ENCODE assay signal across 1 cellular context in the genomic region with DNA sequence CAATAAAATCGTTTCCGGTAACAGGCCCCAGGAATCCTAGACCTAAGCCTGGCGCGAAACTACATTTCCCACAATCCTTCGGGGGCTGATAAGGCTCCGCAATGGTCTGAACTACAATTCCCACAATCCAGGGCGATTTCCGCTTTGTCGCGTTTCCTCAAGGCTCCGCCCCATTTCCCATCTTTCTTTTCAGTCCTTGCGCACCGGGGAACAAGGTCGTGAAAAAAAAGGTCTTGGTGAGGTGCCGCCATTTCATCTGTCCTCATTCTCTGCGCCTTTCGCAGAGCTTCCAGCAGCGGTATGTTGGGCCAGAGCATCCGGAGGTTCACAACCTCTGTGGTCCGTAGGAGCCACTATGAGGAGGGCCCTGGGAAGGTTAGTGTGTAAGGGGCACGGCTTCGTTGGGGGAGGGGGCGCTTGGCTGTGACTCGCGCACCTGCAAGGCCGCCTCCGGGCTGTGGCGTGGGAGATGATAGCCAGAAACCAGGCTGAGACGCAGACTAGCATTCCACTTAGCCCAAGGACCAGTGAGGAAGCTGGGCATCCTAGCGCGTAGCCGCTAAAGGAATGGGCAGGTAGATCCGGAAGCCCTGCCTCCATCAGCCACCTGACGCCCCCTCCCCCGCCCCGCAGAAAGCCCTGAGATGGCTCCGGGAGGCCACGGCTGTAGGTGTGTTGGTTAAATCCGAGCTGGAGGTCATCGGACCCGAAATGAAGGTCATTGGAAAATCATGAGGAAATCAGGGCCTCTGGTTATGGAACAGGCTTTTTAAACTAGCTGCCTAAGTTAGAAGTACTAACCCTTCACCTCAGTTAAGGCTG.
TF ChIP-seq lines count a peak whose summit lies in the region.

A gene with protein sequence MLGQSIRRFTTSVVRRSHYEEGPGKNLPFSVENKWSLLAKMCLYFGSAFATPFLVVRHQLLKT (plus strand): TSS at position 186 of the 822 bp plus-strand sequence. CDS start 115 bp downstream, at position 301.

TF ChIP-seq in K562, 482 proteins besides CTCF, POLR2A, EP300 and RAD21 (continued from another document and continues in another):
- TF ChIP-seq, protein P1, sequence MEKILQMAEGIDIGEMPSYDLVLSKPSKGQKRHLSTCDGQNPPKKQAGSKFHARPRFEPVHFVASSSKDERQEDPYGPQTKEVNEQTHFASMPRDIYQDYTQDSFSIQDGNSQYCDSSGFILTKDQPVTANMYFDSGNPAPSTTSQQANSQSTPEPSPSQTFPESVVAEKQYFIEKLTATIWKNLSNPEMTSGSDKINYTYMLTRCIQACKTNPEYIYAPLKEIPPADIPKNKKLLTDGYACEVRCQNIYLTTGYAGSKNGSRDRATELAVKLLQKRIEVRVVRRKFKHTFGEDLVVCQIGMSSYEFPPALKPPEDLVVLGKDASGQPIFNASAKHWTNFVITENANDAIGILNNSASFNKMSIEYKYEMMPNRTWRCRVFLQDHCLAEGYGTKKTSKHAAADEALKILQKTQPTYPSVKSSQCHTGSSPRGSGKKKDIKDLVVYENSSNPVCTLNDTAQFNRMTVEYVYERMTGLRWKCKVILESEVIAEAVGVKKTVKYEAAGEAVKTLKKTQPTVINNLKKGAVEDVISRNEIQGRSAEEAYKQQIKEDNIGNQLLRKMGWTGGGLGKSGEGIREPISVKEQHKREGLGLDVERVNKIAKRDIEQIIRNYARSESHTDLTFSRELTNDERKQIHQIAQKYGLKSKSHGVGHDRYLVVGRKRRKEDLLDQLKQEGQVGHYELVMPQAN (IDR thresholded peaks at IDR 0.05; ENCODE audit: borderline replicate concordance): 0 out of 2 replicates have a peak, but pooled peaks have one; percentile 37
- 0 out of 2 replicates have a peak, but pooled peaks have one; percentile 59 for TF ChIP-seq MTA1 (IDR thresholded peaks at IDR 0.05; ENCODE audit: borderline replicate concordance)
- TF ChIP-seq, protein P2, sequence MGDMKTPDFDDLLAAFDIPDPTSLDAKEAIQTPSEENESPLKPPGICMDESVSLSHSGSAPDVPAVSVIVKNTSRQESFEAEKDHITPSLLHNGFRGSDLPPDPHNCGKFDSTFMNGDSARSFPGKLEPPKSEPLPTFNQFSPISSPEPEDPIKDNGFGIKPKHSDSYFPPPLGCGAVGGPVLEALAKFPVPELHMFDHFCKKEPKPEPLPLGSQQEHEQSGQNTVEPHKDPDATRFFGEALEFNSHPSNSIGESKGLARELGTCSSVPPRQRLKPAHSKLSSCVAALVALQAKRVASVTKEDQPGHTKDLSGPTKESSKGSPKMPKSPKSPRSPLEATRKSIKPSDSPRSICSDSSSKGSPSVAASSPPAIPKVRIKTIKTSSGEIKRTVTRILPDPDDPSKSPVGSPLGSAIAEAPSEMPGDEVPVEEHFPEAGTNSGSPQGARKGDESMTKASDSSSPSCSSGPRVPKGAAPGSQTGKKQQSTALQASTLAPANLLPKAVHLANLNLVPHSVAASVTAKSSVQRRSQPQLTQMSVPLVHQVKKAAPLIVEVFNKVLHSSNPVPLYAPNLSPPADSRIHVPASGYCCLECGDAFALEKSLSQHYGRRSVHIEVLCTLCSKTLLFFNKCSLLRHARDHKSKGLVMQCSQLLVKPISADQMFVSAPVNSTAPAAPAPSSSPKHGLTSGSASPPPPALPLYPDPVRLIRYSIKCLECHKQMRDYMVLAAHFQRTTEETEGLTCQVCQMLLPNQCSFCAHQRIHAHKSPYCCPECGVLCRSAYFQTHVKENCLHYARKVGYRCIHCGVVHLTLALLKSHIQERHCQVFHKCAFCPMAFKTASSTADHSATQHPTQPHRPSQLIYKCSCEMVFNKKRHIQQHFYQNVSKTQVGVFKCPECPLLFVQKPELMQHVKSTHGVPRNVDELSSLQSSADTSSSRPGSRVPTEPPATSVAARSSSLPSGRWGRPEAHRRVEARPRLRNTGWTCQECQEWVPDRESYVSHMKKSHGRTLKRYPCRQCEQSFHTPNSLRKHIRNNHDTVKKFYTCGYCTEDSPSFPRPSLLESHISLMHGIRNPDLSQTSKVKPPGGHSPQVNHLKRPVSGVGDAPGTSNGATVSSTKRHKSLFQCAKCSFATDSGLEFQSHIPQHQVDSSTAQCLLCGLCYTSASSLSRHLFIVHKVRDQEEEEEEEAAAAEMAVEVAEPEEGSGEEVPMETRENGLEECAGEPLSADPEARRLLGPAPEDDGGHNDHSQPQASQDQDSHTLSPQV (IDR thresholded peaks at IDR 0.05): no peak; the same call in 1 of the 2 replicates
- TF ChIP-seq ERF (CRISPR knock-in tag; IDR thresholded peaks at IDR 0.05): peak; percentile 84; the same call in 1 of the 2 replicates
- no peak for TF ChIP-seq NFATC3 (IDR thresholded peaks at IDR 0.05)
- TF ChIP-seq MYC (IDR thresholded peaks at IDR 0.05; ENCODE audit: low read depth, low read length): peak; percentile 86
- no peak for TF ChIP-seq MYC (CRISPR knock-in tag; IDR thresholded peaks at IDR 0.05; ENCODE audit: borderline replicate concordance, low read depth)
- TF ChIP-seq, protein P3, sequence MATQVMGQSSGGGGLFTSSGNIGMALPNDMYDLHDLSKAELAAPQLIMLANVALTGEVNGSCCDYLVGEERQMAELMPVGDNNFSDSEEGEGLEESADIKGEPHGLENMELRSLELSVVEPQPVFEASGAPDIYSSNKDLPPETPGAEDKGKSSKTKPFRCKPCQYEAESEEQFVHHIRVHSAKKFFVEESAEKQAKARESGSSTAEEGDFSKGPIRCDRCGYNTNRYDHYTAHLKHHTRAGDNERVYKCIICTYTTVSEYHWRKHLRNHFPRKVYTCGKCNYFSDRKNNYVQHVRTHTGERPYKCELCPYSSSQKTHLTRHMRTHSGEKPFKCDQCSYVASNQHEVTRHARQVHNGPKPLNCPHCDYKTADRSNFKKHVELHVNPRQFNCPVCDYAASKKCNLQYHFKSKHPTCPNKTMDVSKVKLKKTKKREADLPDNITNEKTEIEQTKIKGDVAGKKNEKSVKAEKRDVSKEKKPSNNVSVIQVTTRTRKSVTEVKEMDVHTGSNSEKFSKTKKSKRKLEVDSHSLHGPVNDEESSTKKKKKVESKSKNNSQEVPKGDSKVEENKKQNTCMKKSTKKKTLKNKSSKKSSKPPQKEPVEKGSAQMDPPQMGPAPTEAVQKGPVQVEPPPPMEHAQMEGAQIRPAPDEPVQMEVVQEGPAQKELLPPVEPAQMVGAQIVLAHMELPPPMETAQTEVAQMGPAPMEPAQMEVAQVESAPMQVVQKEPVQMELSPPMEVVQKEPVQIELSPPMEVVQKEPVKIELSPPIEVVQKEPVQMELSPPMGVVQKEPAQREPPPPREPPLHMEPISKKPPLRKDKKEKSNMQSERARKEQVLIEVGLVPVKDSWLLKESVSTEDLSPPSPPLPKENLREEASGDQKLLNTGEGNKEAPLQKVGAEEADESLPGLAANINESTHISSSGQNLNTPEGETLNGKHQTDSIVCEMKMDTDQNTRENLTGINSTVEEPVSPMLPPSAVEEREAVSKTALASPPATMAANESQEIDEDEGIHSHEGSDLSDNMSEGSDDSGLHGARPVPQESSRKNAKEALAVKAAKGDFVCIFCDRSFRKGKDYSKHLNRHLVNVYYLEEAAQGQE (CRISPR knock-in tag; IDR thresholded peaks at IDR 0.05; ENCODE audit: low read depth): 0 out of 2 replicates have a peak, but pooled peaks have one; percentile 30
- peak; percentile 74; the same call in 1 of the 2 replicates for TF ChIP-seq POLR2AphosphoS2 (IDR thresholded peaks at IDR 0.05; ENCODE audit: low read length)
- peak; percentile 90 for TF ChIP-seq BRD4 (IDR thresholded peaks at IDR 0.05)
- no peak for TF ChIP-seq MAFG (tag; conservative IDR thresholded peaks at IDR 0.05)
- TF ChIP-seq HDAC2 (IDR thresholded peaks at IDR 0.05): 0 out of 2 replicates have a peak, but pooled peaks have one; percentile 35
- TF ChIP-seq TAF9B (IDR thresholded peaks at IDR 0.05; ENCODE audit: partially characterized antibody): peak; percentile 64
- TF ChIP-seq, protein P4, sequence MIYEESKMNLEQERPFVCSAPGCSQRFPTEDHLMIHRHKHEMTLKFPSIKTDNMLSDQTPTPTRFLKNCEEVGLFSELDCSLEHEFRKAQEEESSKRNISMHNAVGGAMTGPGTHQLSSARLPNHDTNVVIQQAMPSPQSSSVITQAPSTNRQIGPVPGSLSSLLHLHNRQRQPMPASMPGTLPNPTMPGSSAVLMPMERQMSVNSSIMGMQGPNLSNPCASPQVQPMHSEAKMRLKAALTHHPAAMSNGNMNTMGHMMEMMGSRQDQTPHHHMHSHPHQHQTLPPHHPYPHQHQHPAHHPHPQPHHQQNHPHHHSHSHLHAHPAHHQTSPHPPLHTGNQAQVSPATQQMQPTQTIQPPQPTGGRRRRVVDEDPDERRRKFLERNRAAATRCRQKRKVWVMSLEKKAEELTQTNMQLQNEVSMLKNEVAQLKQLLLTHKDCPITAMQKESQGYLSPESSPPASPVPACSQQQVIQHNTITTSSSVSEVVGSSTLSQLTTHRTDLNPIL (CRISPR knock-in tag; IDR thresholded peaks at IDR 0.05): no peak
- TF ChIP-seq, protein P5, sequence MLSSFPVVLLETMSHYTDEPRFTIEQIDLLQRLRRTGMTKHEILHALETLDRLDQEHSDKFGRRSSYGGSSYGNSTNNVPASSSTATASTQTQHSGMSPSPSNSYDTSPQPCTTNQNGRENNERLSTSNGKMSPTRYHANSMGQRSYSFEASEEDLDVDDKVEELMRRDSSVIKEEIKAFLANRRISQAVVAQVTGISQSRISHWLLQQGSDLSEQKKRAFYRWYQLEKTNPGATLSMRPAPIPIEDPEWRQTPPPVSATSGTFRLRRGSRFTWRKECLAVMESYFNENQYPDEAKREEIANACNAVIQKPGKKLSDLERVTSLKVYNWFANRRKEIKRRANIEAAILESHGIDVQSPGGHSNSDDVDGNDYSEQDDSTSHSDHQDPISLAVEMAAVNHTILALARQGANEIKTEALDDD (IDR thresholded peaks at IDR 0.05): 0 out of 2 replicates have a peak, but pooled peaks have one; percentile 74
- no peak for TF ChIP-seq NFE2L1 (tag; IDR thresholded peaks at IDR 0.05; ENCODE audit: borderline replicate concordance, low read depth)
- peak; percentile 93 for TF ChIP-seq GABPB1 (CRISPR knock-in tag; IDR thresholded peaks at IDR 0.05)
- peak; percentile 6 for TF ChIP-seq CHD1 (IDR thresholded peaks at IDR 0.05; ENCODE audit: low read length)
- peak; percentile 73 for TF ChIP-seq RBBP5 (IDR thresholded peaks at IDR 0.05; ENCODE audit: borderline replicate concordance, insufficient read depth, low read length, poor library complexity, severe bottlenecking)
- 0 out of 2 replicates have a peak, but pooled peaks have one; percentile 37 for TF ChIP-seq CHD2 (IDR thresholded peaks at IDR 0.05; ENCODE audit: low read depth, low read length)
- 0 out of 2 replicates have a peak, but pooled peaks have one; percentile 36 for TF ChIP-seq ZNF175 (CRISPR knock-in tag; IDR thresholded peaks at IDR 0.05; ENCODE audit: low read depth)
- peak; percentile 34; the same call in 1 of the 2 replicates for TF ChIP-seq ZBTB7A (IDR thresholded peaks at IDR 0.05; ENCODE audit: borderline replicate concordance, control insufficient read depth, low read depth, low read length)
- peak in 1 of 2 experiments; percentile 70; a peak in 2 of 4 replicates for TF ChIP-seq HDAC1 (IDR thresholded peaks at IDR 0.05)
- TF ChIP-seq TAF7 (tag; IDR thresholded peaks at IDR 0.05): peak; percentile 86
- TF ChIP-seq NEUROD1 (IDR thresholded peaks at IDR 0.05; ENCODE audit: borderline replicate concordance, low read depth, low read length, partially characterized antibody): no peak
- TF ChIP-seq ARNT (IDR thresholded peaks at IDR 0.05): peak in 1 of 2 experiments; percentile 70; a peak in 1 of 4 replicates
- TF ChIP-seq, protein P6, sequence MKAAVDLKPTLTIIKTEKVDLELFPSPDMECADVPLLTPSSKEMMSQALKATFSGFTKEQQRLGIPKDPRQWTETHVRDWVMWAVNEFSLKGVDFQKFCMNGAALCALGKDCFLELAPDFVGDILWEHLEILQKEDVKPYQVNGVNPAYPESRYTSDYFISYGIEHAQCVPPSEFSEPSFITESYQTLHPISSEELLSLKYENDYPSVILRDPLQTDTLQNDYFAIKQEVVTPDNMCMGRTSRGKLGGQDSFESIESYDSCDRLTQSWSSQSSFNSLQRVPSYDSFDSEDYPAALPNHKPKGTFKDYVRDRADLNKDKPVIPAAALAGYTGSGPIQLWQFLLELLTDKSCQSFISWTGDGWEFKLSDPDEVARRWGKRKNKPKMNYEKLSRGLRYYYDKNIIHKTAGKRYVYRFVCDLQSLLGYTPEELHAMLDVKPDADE (conservative IDR thresholded peaks at IDR 0.05; ENCODE audit: control insufficient read depth, low read depth, low read length): peak; percentile 99
- TF ChIP-seq FOXP1 (CRISPR knock-in tag; IDR thresholded peaks at IDR 0.05): peak; percentile 87
- TF ChIP-seq ZNF212 (CRISPR knock-in tag; IDR thresholded peaks at IDR 0.05): no peak
- peak; percentile 35; the same call in 1 of the 2 replicates for TF ChIP-seq FOSL1 (tag; conservative IDR thresholded peaks at IDR 0.05)
- TF ChIP-seq TEAD4 (IDR thresholded peaks at IDR 0.05; ENCODE audit: low read length): 0 out of 2 replicates have a peak, but pooled peaks have one; percentile 37
- no peak for TF ChIP-seq TEAD4 (CRISPR knock-in tag; IDR thresholded peaks at IDR 0.05; ENCODE audit: borderline replicate concordance)
- peak; percentile 29; the same call in 1 of the 2 replicates for TF ChIP-seq BHLHE40 (IDR thresholded peaks at IDR 0.05; ENCODE audit: low read length)
- TF ChIP-seq NRF1 (conservative IDR thresholded peaks at IDR 0.05 in 1 of 2, IDR thresholded peaks at IDR 0.05 in 1 of 2): peak; percentile 85 to 88
- no peak for TF ChIP-seq TAF15 (IDR thresholded peaks at IDR 0.05; ENCODE audit: low read depth, low read length)
- TF ChIP-seq PYGO2 (tag; IDR thresholded peaks at IDR 0.05): no peak
- TF ChIP-seq POLR2H (tag; IDR thresholded peaks at IDR 0.05; ENCODE audit: low read depth): peak; percentile 74; the same call in 1 of the 2 replicates
- TF ChIP-seq, protein P7, sequence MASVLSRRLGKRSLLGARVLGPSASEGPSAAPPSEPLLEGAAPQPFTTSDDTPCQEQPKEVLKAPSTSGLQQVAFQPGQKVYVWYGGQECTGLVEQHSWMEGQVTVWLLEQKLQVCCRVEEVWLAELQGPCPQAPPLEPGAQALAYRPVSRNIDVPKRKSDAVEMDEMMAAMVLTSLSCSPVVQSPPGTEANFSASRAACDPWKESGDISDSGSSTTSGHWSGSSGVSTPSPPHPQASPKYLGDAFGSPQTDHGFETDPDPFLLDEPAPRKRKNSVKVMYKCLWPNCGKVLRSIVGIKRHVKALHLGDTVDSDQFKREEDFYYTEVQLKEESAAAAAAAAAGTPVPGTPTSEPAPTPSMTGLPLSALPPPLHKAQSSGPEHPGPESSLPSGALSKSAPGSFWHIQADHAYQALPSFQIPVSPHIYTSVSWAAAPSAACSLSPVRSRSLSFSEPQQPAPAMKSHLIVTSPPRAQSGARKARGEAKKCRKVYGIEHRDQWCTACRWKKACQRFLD (CRISPR knock-in tag; IDR thresholded peaks at IDR 0.05): peak; percentile 72; the same call in 1 of the 2 replicates
- TF ChIP-seq BACH1 (tag; IDR thresholded peaks at IDR 0.05): no peak
- peak; percentile 93 for TF ChIP-seq EP400 (IDR thresholded peaks at IDR 0.05)
- TF ChIP-seq POLR2B (IDR thresholded peaks at IDR 0.05; ENCODE audit: low read depth, partially characterized antibody): peak; percentile 90
- TF ChIP-seq CAMTA2 (CRISPR knock-in tag; conservative IDR thresholded peaks at IDR 0.05): 0 out of 2 replicates have a peak, but pooled peaks have one; percentile 50
- TF ChIP-seq NR2C1 (IDR thresholded peaks at IDR 0.05): peak; percentile 61; the same call in 1 of the 2 replicates
- TF ChIP-seq NR2C1 (tag; IDR thresholded peaks at IDR 0.05): peak; percentile 74; the same call in 1 of the 2 replicates
- peak; percentile 53; the same call in 1 of the 2 replicates for TF ChIP-seq ZBTB17 (CRISPR knock-in tag; IDR thresholded peaks at IDR 0.05)
- TF ChIP-seq NBN (IDR thresholded peaks at IDR 0.05; ENCODE audit: low read depth): peak; percentile 51; the same call in 1 of the 2 replicates
- TF ChIP-seq GTF2F1 (IDR thresholded peaks at IDR 0.05; ENCODE audit: low read depth, low read length): peak; percentile 68; the same call in 1 of the 2 replicates
